1 cellular context compared by ENCODE assay signal in genomic region chr11:67563354-67564114, GRCh38.
A peak's percentile ranks its signal among the peaks of the same experiment; 100 is the strongest.
TF ChIP-seq lines count a peak whose summit lies in the region.

No MANE protein-coding gene starts in this region.

TF ChIP-seq in HCT116, 20 proteins besides CTCF, POLR2A, EP300 and RAD21 (continued from another document):
- TF ChIP-seq ZBTB33 (IDR thresholded peaks at IDR 0.05; ENCODE audit: extremely low read depth, insufficient replicate concordance, low read length) (no peak), YY1 (IDR thresholded peaks at IDR 0.05; ENCODE audit: extremely low read depth, insufficient replicate concordance, low read depth, low read length) (peak; percentile 77), EZH2phosphoT487 (IDR thresholded peaks at IDR 0.05; ENCODE audit: borderline replicate concordance) (no peak), EZH2 (IDR thresholded peaks at IDR 0.05) (no peak), SIN3A (IDR thresholded peaks at IDR 0.05; ENCODE audit: low read depth) (peak; percentile 52; the same call in 1 of the 2 replicates), JUND (IDR thresholded peaks at IDR 0.05) (peak; percentile 75)
